Comparison of ENCODE assay signal across 22 cellular contexts in the genomic region with DNA sequence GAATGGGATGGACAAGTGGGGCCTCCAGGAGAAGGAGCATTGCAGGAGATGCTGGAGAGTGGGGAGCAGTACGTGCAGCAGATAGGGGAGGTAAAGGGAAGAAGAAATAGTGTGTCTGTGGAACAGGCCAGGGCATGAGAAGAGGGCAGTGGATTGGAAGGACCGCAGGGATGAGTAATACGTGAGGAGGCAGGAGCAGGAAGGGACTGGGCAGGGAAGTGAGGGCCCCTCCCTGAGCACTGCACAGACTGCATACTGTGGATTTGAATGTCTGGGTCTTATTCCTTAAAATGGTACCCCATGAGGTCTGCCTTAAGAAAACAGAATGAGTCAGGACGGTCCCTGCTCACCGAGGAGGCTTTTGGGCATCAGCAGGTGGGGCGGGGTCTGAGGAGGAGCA.
DNase-seq lines count a peak whose midpoint lies in the region; ATAC-seq and TF ChIP-seq lines count a peak whose summit lies in the region.
"Had no signal": no experiment of that assay in that cellular context is flagged by ENCODE, and none has a peak within 500 bp of the region (broad histone marks: within the 10 kb centered on the region; RNA-seq: fewer than 3 reads in every experiment).

No MANE protein-coding gene starts in this region.

- ATAC-seq in SK-N-SH treated with all-trans-retinoic acid at 6 μM for 48 hours (no peak), HG03045 (IDR thresholded peaks at IDR 0.05; ENCODE audit: unreplicated experiment) (no peak)

- DNase-seq in SK-N-SH (no peak), astrocyte of the hippocampus (ENCODE audit: low read depth, low spot score) (peak; percentile 4), stomach (no peak), NCI-H2107 treated with DMSO at 0.1 percent for 48 hours (lab: John Stamatoyannopoulos, UW; ENCODE audit: unreplicated experiment) (no peak), DMS79 treated with DMSO at 0.1 percent for 48 hours (lab: John Stamatoyannopoulos, UW) (no peak)
- DNase-seq: AML-193, DMS79, GDM1, H9, MM.1S, NCI-H1092, NCI-H1436 treated with DMSO at 0.1 percent for 48 hours, NCI-H2029 treated with DMSO at 0.1 percent for 48 hours, NCI-H2171 treated with DMSO at 0.1 percent for 48 hours, NCI-H510A, NCI-H748 treated with DMSO at 0.1 percent for 48 hours, RPMI8226 had no signal

- H3K4me1 ChIP-seq in SK-N-SH (ENCODE audit: control insufficient read depth in 1 of 2, insufficient read depth in 2 of 2, low read depth in 1 of 2, low read length in 1 of 2) (no peaks in the 10 kb centered on the region), iPS-15b (ENCODE audit: control insufficient read depth, insufficient read depth, low read length) (no peaks in the 10 kb centered on the region), stomach (no peaks in the 10 kb centered on the region)

- H3K27me3 ChIP-seq in SK-N-SH (ENCODE audit: insufficient read depth) (no peaks in the 10 kb centered on the region; the same call in 1 of the 2 replicates), iPS-15b (ENCODE audit: control insufficient read depth, insufficient read depth, low read length) (no peaks in the 10 kb centered on the region), stomach (no peaks in the 10 kb centered on the region)

- H3K9ac ChIP-seq in SK-N-SH (no peak overlapping the region), iPS-15b (ENCODE audit: low read depth, low read length) (no peak overlapping the region)

- H3K27ac ChIP-seq in SK-N-SH (ENCODE audit: low read depth in 2 of 2, low read length in 1 of 2) = no peak overlapping the region
- no peak overlapping the region for H3K27ac ChIP-seq in stomach
- H3K27ac ChIP-seq: 22Rv1, C4-2B had no signal

- POLR2A ChIA-PET in SK-N-SH (lab: Yijun Ruan, JAX) = no interaction called here

- peak overlapping the region; percentile 85 for H2AFZ ChIP-seq in SK-N-SH (ENCODE audit: low read depth)

- no peaks in the 10 kb centered on the region for H3K9me2 ChIP-seq in SK-N-SH

- TF ChIP-seq CTCF in SK-N-SH (IDR thresholded peaks at IDR 0.05) (no peak), stomach (IDR thresholded peaks at IDR 0.05) (no peak)

- H3K4me2 ChIP-seq in SK-N-SH = peak overlapping the region; percentile 79

- intact Hi-C loops in stomach (cut with DNase I; ENCODE audit: low total_unique reads) = no loop called here

- H3K4me3 ChIP-seq in SK-N-SH (ENCODE audit: low read depth in 2 of 2, low read length in 1 of 2) (peak overlapping the region; percentile 33 to 60), iPS-15b (ENCODE audit: low read depth, low read length) (peak overlapping the region; percentile 8), stomach (peak overlapping the region in 1 of 4 donors; percentile 20)

- no peak for TF ChIP-seq EP300 in SK-N-SH (IDR thresholded peaks at IDR 0.05; ENCODE audit: borderline replicate concordance in 1 of 2, low read depth in 1 of 2, low read length in 1 of 2)
- no peak for TF ChIP-seq EP300 in stomach (IDR thresholded peaks at IDR 0.05)

- H3K9me3 ChIP-seq in SK-N-SH = no peaks in the 10 kb centered on the region
- H3K9me3 ChIP-seq in iPS-15b (ENCODE audit: control insufficient read depth, insufficient read depth, low read length) = no peaks in the 10 kb centered on the region
- H3K9me3 ChIP-seq in stomach = peaks cover 0 to 9% (median 2%) of the 10 kb centered on the region in 4 donors

- H3F3A ChIP-seq in SK-N-SH (replicated peaks; ENCODE audit: insufficient read depth) = no peaks in the 10 kb centered on the region

- no peaks in the 10 kb centered on the region for H3K79me2 ChIP-seq in SK-N-SH (ENCODE audit: insufficient read depth)

- 15% methylated on average over 6 of the region's 6 CpGs for WGBS in SK-N-SH (ENCODE audit: low lambda C conversion rate)
- WGBS in stomach, 5 donors = 51 to 71% (median 64%) methylated on average over 5 to 6 of the region's 6 CpGs

- H3K36me3 ChIP-seq in SK-N-SH (replicated peaks in 1 of 2; ENCODE audit: control insufficient read depth in 1 of 2, insufficient read depth in 2 of 2, low read length in 1 of 2) = no peaks in the 10 kb centered on the region
- H3K36me3 ChIP-seq in iPS-15b (ENCODE audit: control insufficient read depth, insufficient read depth, low read length) = no peaks in the 10 kb centered on the region
- H3K36me3 ChIP-seq in stomach = no peaks in the 10 kb centered on the region

- no peak for TF ChIP-seq RAD21 in SK-N-SH (IDR thresholded peaks at IDR 0.05; ENCODE audit: low read length)

- no peaks in the 10 kb centered on the region for H4K20me1 ChIP-seq in SK-N-SH (ENCODE audit: insufficient read depth)

- TF ChIP-seq POLR2A in stomach (IDR thresholded peaks at IDR 0.05) = no peak

- CTCF ChIA-PET in SK-N-SH (lab: Yijun Ruan, JAX) = no interaction called here

TF ChIP-seq in SK-N-SH, 30 proteins besides CTCF, POLR2A, EP300 and RAD21:
- no peak for TF ChIP-seq FOXJ3 (CRISPR knock-in tag; IDR thresholded peaks at IDR 0.05)
- no peak for TF ChIP-seq ZBTB33 (IDR thresholded peaks at IDR 0.05; ENCODE audit: borderline replicate concordance, low read depth)

TF ChIP-seq in SK-N-SH treated with all-trans-retinoic acid at 6 μM for 48 hours, 23 proteins besides CTCF, POLR2A, EP300 and RAD21:
- TF ChIP-seq PATZ1 (CRISPR knock-in tag; IDR thresholded peaks at IDR 0.05; ENCODE audit: borderline replicate concordance) (no peak), TCF4 (CRISPR knock-in tag; IDR thresholded peaks at IDR 0.05; ENCODE audit: borderline replicate concordance) (no peak), POU6F1 (CRISPR knock-in tag; IDR thresholded peaks at IDR 0.05; ENCODE audit: borderline replicate concordance, low read depth) (no peak), CSRNP3 (CRISPR knock-in tag; IDR thresholded peaks at IDR 0.05) (no peak), ARNTL (CRISPR knock-in tag; IDR thresholded peaks at IDR 0.05; ENCODE audit: borderline replicate concordance, low read depth) (no peak), SNAI2 (CRISPR knock-in tag; IDR thresholded peaks at IDR 0.05) (no peak), GLIS3 (CRISPR knock-in tag; IDR thresholded peaks at IDR 0.05) (no peak), OSR1 (CRISPR knock-in tag; IDR thresholded peaks at IDR 0.05) (no peak), TOX (CRISPR knock-in tag; IDR thresholded peaks at IDR 0.05; ENCODE audit: borderline replicate concordance) (no peak)
